ENCODE assay signal across 1 cellular context in genomic region chr1:158390342-158390741, GRCh38.
TF ChIP-seq lines count a peak whose summit lies in the region.

No MANE protein-coding gene starts in this region.

TF ChIP-seq in GM23338, 12 proteins besides CTCF, POLR2A, EP300 and RAD21:
- TF ChIP-seq ZNF462 (CRISPR knock-in tag; IDR thresholded peaks at IDR 0.05), result no peak
- TF ChIP-seq EZH2 (IDR thresholded peaks at IDR 0.05; ENCODE audit: low read depth, unreplicated experiment), result no peak
